Comparison of ENCODE assay signal across 8 cellular contexts in genomic region chr6:131694832-131695426, GRCh38. TPM values are rescaled to one million over a fixed set of nuclear protein-coding genes. Genes with fewer than 3 reads are reported as not detected.
DNase-seq lines count a peak whose midpoint lies in the region; ATAC-seq and TF ChIP-seq lines count a peak whose summit lies in the region.

No MANE protein-coding gene starts in this region.

- ATAC-seq in GM19328 (IDR thresholded peaks at IDR 0.05; ENCODE audit: unreplicated experiment) (peak; percentile 71), HG03196 (IDR thresholded peaks at IDR 0.05; ENCODE audit: unreplicated experiment) (peak; percentile 80), heart right ventricle (peak in 7 of 8 donors; percentile 75 to 89 (median 80))
- ATAC-seq in activated naive CD8-positive, alpha-beta T cell treated with anti-CD3 and anti-CD28 coated beads, Interleukin-2, amount 10 ng/mL, durations not matched to agents 7 days and 5 days (ENCODE audit: low read depth) = peak; percentile 66

- TF ChIP-seq CTCF in heart right ventricle (IDR thresholded peaks at IDR 0.05) = peak; percentile 53 to 85 (median 79)

- H3K27me3 Mint-ChIP-seq in activated naive CD8-positive, alpha-beta T cell treated with anti-CD3 and anti-CD28 coated beads, Interleukin-2, amount 10 ng/mL, durations not matched to agents 7 days and 5 days = peaks cover 4% of the 10 kb centered on the region

- no peak overlapping the region for H3K4me3 ChIP-seq in heart right ventricle

- H3K27ac Mint-ChIP-seq in activated naive CD8-positive, alpha-beta T cell treated with anti-CD3 and anti-CD28 coated beads, Interleukin-2, amount 10 ng/mL, durations not matched to agents 7 days and 5 days = no peak overlapping the region

- H3K36me3 ChIP-seq in heart right ventricle = no peaks in the 10 kb centered on the region

- 41 to 47% methylated on average over 2 of the region's 2 CpGs for WGBS in heart right ventricle, 2 donors

- no peaks in the 10 kb centered on the region for H3K9me3 ChIP-seq in heart right ventricle

- DNase-seq in DMS153 treated with DMSO at 0.1 percent for 48 hours (lab: John Stamatoyannopoulos, UW; ENCODE audit: unreplicated experiment) = peak; percentile 76
- peak; percentile 41 for DNase-seq in NCI-H526 treated with DMSO at 0.1 percent for 48 hours (lab: John Stamatoyannopoulos, UW)
- DNase-seq in activated naive CD8-positive, alpha-beta T cell treated with anti-CD3 and anti-CD28 coated beads, Interleukin-2, amount 10 ng/mL, durations not matched to agents 7 days and 5 days = no peak
- peak in 1 of 2 donors; percentile 54 for DNase-seq in heart right ventricle
- peak; percentile 46 for DNase-seq in retina
- no peak for DNase-seq in mesenteric fat pad (ENCODE audit: low spot score)

- intact Hi-C loops in heart right ventricle (cut with DNase I) = loop anchor here in 7 of 10 donors (2.0 to 10.0 kb wide), 5 partner anchors 72 to 220 kb away; partner anchors contain the start of gene ENPP1 (in 1 of the 7)

- no peaks in the 10 kb centered on the region for H3K36me3 Mint-ChIP-seq in activated naive CD8-positive, alpha-beta T cell treated with anti-CD3 and anti-CD28 coated beads, Interleukin-2, amount 10 ng/mL, durations not matched to agents 7 days and 5 days

- H3K27me3 ChIP-seq in heart right ventricle = no peaks in the 10 kb centered on the region

- no peak overlapping the region for H3K27ac ChIP-seq in heart right ventricle

- H3K4me1 Mint-ChIP-seq in activated naive CD8-positive, alpha-beta T cell treated with anti-CD3 and anti-CD28 coated beads, Interleukin-2, amount 10 ng/mL, durations not matched to agents 7 days and 5 days = no peaks in the 10 kb centered on the region

- H3K4me3 Mint-ChIP-seq in activated naive CD8-positive, alpha-beta T cell treated with anti-CD3 and anti-CD28 coated beads, Interleukin-2, amount 10 ng/mL, durations not matched to agents 7 days and 5 days = no peak overlapping the region

- no peaks in the 10 kb centered on the region for H3K4me1 ChIP-seq in heart right ventricle

- POLR2A ChIA-PET in activated naive CD8-positive, alpha-beta T cell treated with anti-CD3 and anti-CD28 coated beads, Interleukin-2, amount 10 ng/mL, durations not matched to agents 7 days and 5 days (lab: Charles Lee) = no interaction called here

- no peaks in the 10 kb centered on the region for H3K9me3 Mint-ChIP-seq in activated naive CD8-positive, alpha-beta T cell treated with anti-CD3 and anti-CD28 coated beads, Interleukin-2, amount 10 ng/mL, durations not matched to agents 7 days and 5 days

RNA-seq across cellular contexts. Expression of gene OR2A4, which starts 6.3 kb away (rescaled TPM):
- not detected for total RNA-seq in activated naive CD8-positive, alpha-beta T cell treated with anti-CD3 and anti-CD28 coated beads, Interleukin-2, amount 10 ng/mL, durations not matched to agents 7 days and 5 days
- not detected for total RNA-seq in heart right ventricle
- polyA plus RNA-seq in heart right ventricle = not detected
- not detected for total RNA-seq in mesenteric fat pad

RNA-seq across cellular contexts. Expression of gene CTAGE9, which starts 15.9 kb away (rescaled TPM):
- not detected for total RNA-seq in activated naive CD8-positive, alpha-beta T cell treated with anti-CD3 and anti-CD28 coated beads, Interleukin-2, amount 10 ng/mL, durations not matched to agents 7 days and 5 days
- total RNA-seq in heart right ventricle (not detected), mesenteric fat pad (not detected)
- not detected for polyA plus RNA-seq in heart right ventricle

RNA-seq across cellular contexts. Expression of gene ENPP3, which starts 57.8 kb away (rescaled TPM):
- total RNA-seq in activated naive CD8-positive, alpha-beta T cell treated with anti-CD3 and anti-CD28 coated beads, Interleukin-2, amount 10 ng/mL, durations not matched to agents 7 days and 5 days = under 1 TPM; 0.36 to 0.96 TPM
- total RNA-seq in heart right ventricle (under 1 TPM in 7 of 10 donors, not detected in 3; 0.07 to 0.33 (median 0.15) TPM), mesenteric fat pad (0.48 TPM)
- polyA plus RNA-seq in heart right ventricle = under 1 TPM; 0.09 to 0.22 TPM

Comparison
In these comparisons a context has a peak if more than half of its experiments do, and no peak if none do; other contexts are left out.
1. DNase-seq: peak in DMS153 treated with DMSO at 0.1 percent for 48 hours (single experiment), NCI-H526 treated with DMSO at 0.1 percent for 48 hours (single experiment) and retina (single experiment); none in activated naive CD8-positive, alpha-beta T cell treated with anti-CD3 and anti-CD28 coated beads, Interleukin-2, amount 10 ng/mL, durations not matched to agents 7 days and 5 days (single experiment) and mesenteric fat pad (single experiment).
2. Peak in every context shown above with its lines, with median percentiles within 50 percentile points of each other: ATAC-seq.